Comparison of ENCODE assay signal across 13 cellular contexts in the genomic region with DNA sequence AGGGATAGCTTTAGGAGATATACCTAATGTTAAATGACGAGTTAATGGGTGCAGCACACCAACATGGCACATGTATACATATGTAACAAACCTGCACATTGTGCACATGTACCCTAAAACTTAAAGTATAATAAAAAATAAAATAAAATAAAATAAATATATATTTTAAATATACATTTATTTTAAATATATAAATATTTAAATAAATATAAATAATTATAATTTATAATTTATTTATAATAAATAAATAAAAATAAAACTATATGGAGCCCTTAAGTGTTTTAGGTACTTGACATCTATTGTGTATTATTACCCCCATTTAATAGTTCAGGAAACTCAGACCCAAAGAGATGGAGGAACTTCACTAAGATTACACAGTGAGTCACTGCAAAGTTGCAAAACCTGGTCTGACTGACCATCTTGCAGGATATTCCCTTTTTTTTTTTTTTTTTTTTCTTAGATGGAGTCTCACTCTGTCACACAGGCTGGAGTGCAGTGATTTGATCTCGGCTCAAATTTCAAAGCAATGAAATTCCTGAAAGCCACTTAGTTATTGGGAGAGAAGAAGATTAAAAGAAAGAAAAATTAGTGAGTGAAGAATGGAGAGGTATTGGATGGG. TPM values are rescaled to one million over a fixed set of nuclear protein-coding genes. Genes with fewer than 3 reads are reported as not detected.
DNase-seq lines count a peak whose midpoint lies in the region; ATAC-seq and TF ChIP-seq lines count a peak whose summit lies in the region.
"Had no signal": no experiment of that assay in that cellular context is flagged by ENCODE, and none has a peak within 500 bp of the region (broad histone marks: within the 10 kb centered on the region; RNA-seq: fewer than 3 reads in every experiment).

No MANE protein-coding gene starts in this region.

- ATAC-seq in right cardiac atrium (no peak), GM18873 (IDR thresholded peaks at IDR 0.05; ENCODE audit: low FRiP score, unreplicated experiment) (no peak)
- ATAC-seq: activated naive CD4-positive, alpha-beta T cell treated with anti-CD3 and anti-CD28 coated beads, Interleukin-2, amount 50 U/mL, for 72 hours had no signal

- DNase-seq in SIG-M5 treated with dmso at 0.1 percent for 504 hours (lab: John Stamatoyannopoulos, UW; ENCODE audit: unreplicated experiment) (peak; percentile 58), SIG-M5 (lab: John Stamatoyannopoulos, UW) (no peak), NOMO-1 (lab: John Stamatoyannopoulos, UW; ENCODE audit: unreplicated experiment in 2 of 2) (peak; percentile 41 to 86), epithelial cell of proximal tubule (ENCODE audit: low read depth) (peak; percentile 39), retinal pigment epithelial cell (ENCODE audit: low read depth) (peak; percentile 32), right cardiac atrium (no peak)
- no peak for DNase-seq in activated CD8-positive, alpha-beta memory T cell treated with anti-CD3 and anti-CD28 coated beads for 24 hours
- DNase-seq: 8988T; activated CD4-positive, alpha-beta T cell treated with anti-CD3 and anti-CD28 coated beads for 1 hour; effector CD4-positive, alpha-beta T cell; NCI-H2029 treated with DMSO at 0.1 percent for 48 hours had no signal

- H3K4me3 ChIP-seq in epithelial cell of proximal tubule (ENCODE audit: low read depth, low read length) (no peak overlapping the region), retinal pigment epithelial cell (ENCODE audit: low read length) (no peak overlapping the region), right cardiac atrium (ENCODE audit: low read length) (no peak overlapping the region)

- intact Hi-C loops in right cardiac atrium (cut with DNase I) = no loop called here

- H3K27ac ChIP-seq in right cardiac atrium (ENCODE audit: low read length) = no peak overlapping the region

- WGBS in right cardiac atrium = 86% methylated on average over 2 of the region's 2 CpGs

- no peak for TF ChIP-seq CTCF in epithelial cell of proximal tubule (conservative IDR thresholded peaks at IDR 0.05; ENCODE audit: low read depth, low read length)
- TF ChIP-seq CTCF in retinal pigment epithelial cell (conservative IDR thresholded peaks at IDR 0.05; ENCODE audit: low read depth, low read length) = no peak

- H3K4me1 ChIP-seq in right cardiac atrium (ENCODE audit: control insufficient read depth, insufficient read depth, low read length) = no peaks in the 10 kb centered on the region

- no peaks in the 10 kb centered on the region for H3K27me3 ChIP-seq in right cardiac atrium (ENCODE audit: control insufficient read depth, insufficient read depth)

- no peaks in the 10 kb centered on the region for H3K9me3 ChIP-seq in right cardiac atrium (ENCODE audit: control insufficient read depth, low read length)

RNA-seq across cellular contexts. Expression of a gene that starts 5.8 kb away (rescaled TPM):
- not detected in 2 replicates for total RNA-seq in epithelial cell of proximal tubule
- total RNA-seq in right cardiac atrium = not detected
- not detected for polyA plus RNA-seq in right cardiac atrium
- total RNA-seq: activated naive CD4-positive, alpha-beta T cell treated with anti-CD3 and anti-CD28 coated beads, Interleukin-2, amount 50 U/mL, for 72 hours had no signal

RNA-seq across cellular contexts. Expression of a gene that starts 13.3 kb away (rescaled TPM):
- total RNA-seq in epithelial cell of proximal tubule (0.23 TPM in 1 of 2 replicates, not detected in the other), right cardiac atrium (under 1 TPM; 0.25 to 0.42 (median 0.35) TPM)
- 0.41 TPM for polyA plus RNA-seq in right cardiac atrium

Comparison
In these comparisons a context has a peak if more than half of its experiments do, and no peak if none do; other contexts are left out.
1. DNase-seq: peak in SIG-M5 treated with dmso at 0.1 percent for 504 hours (single experiment), NOMO-1 (2 of 2), epithelial cell of proximal tubule (single experiment) and retinal pigment epithelial cell (single experiment); none in SIG-M5 (single experiment), activated CD8-positive, alpha-beta memory T cell treated with anti-CD3 and anti-CD28 coated beads for 24 hours (single experiment) and right cardiac atrium (0 of 3).